ENCODE assay signal across 15 cellular contexts in genomic region chr4:182748949-182749348, GRCh38.
DNase-seq lines count a peak whose midpoint lies in the region; TF ChIP-seq lines count a peak whose summit lies in the region.
"Had no signal": no experiment of that assay in that cellular context is flagged by ENCODE, and none has a peak within 500 bp of the region (broad histone marks: within the 10 kb centered on the region; RNA-seq: fewer than 3 reads in every experiment).

No MANE protein-coding gene starts in this region.

- POLR2A ChIA-PET in HEK293T (lab: Yijun Ruan, JAX), result no interaction called here

- H3K4me1 Mint-ChIP-seq in T-helper 2 cell treated with Interferon-gamma antibody and Interleukin-4, amounts not matched to agents 5 μg/mL and 100 μg/mL, for 36 hours (ENCODE audit: low read depth), result no peaks in the 10 kb centered on the region

- no peak overlapping the region for H3K27ac Mint-ChIP-seq in T-helper 2 cell treated with Interferon-gamma antibody and Interleukin-4, amounts not matched to agents 5 μg/mL and 100 μg/mL, for 36 hours
- H3K27ac Mint-ChIP-seq: activated CD4-positive, alpha-beta memory T cell treated with anti-CD3 and anti-CD28 coated beads for 36 hours; WTC11 had no signal

- no peaks in the 10 kb centered on the region for H3K27me3 Mint-ChIP-seq in T-helper 2 cell treated with Interferon-gamma antibody and Interleukin-4, amounts not matched to agents 5 μg/mL and 100 μg/mL, for 36 hours (ENCODE audit: low read depth)

- CTCF ChIA-PET in HEK293T (lab: Yijun Ruan, JAX), result interaction anchor here (0.6 to 0.7 kb wide), 2 partner anchors 9 to 525 kb away, joined by 3 to 6 read pairs; no protein-coding TSS in a partner anchor

- H3K36me3 Mint-ChIP-seq in T-helper 2 cell treated with Interferon-gamma antibody and Interleukin-4, amounts not matched to agents 5 μg/mL and 100 μg/mL, for 36 hours (ENCODE audit: low read depth), result no peaks in the 10 kb centered on the region
- H3K36me3 Mint-ChIP-seq: activated CD4-positive, alpha-beta memory T cell treated with anti-CD3 and anti-CD28 coated beads for 36 hours had no signal

- no peak overlapping the region for H3K4me3 Mint-ChIP-seq in T-helper 2 cell treated with Interferon-gamma antibody and Interleukin-4, amounts not matched to agents 5 μg/mL and 100 μg/mL, for 36 hours
- H3K4me3 Mint-ChIP-seq: activated CD4-positive, alpha-beta memory T cell treated with anti-CD3 and anti-CD28 coated beads for 36 hours; WTC11 had no signal

- H3K9me3 Mint-ChIP-seq in T-helper 2 cell treated with Interferon-gamma antibody and Interleukin-4, amounts not matched to agents 5 μg/mL and 100 μg/mL, for 36 hours, result no peaks in the 10 kb centered on the region
- H3K9me3 Mint-ChIP-seq: activated CD4-positive, alpha-beta memory T cell treated with anti-CD3 and anti-CD28 coated beads for 36 hours; WTC11 had no signal

- DNase-seq in Daoy (ENCODE audit: low read depth) (peak; percentile 13), HT1080 (ENCODE audit: low read depth) (peak; percentile 56), amniotic epithelial cell (ENCODE audit: low read depth) (peak; percentile 11), kidney glomerular epithelial cell (lab: John Stamatoyannopoulos, UW) (peak; percentile 21), HEK293T (ENCODE audit: extremely low spot score) (no peak), GF-D8 (lab: John Stamatoyannopoulos, UW) (no peak)
- no peak for DNase-seq in T-helper 2 cell treated with Interferon-gamma antibody and Interleukin-4, amounts not matched to agents 5 μg/mL and 100 μg/mL, for 36 hours (ENCODE audit: low spot score)
- DNase-seq: activated CD4-positive, alpha-beta memory T cell treated with anti-CD3 and anti-CD28 coated beads for 36 hours; activated effector memory CD4-positive, alpha-beta T cell treated with Interleukin-2 at 50 U/mL for 16 hours; brain microvascular endothelial cell; mucosa of descending colon; NCI-H187 treated with DMSO at 0.1 percent for 48 hours; PC-9; substantia nigra had no signal

TF ChIP-seq in HEK293T, 16 proteins besides CTCF, POLR2A, EP300 and RAD21:
- TF ChIP-seq L3MBTL2 (conservative IDR thresholded peaks at IDR 0.05) (no peak), NFRKB (IDR thresholded peaks at IDR 0.05) (no peak), FOXK2 (IDR thresholded peaks at IDR 0.05) (no peak)

Comparison
In these comparisons a context has a peak if more than half of its experiments do, and no peak if none do; other contexts are left out.
1. DNase-seq: peak in Daoy (single experiment), HT1080 (single experiment), amniotic epithelial cell (single experiment) and kidney glomerular epithelial cell (single experiment); none in HEK293T (single experiment), GF-D8 (single experiment) and T-helper 2 cell treated with Interferon-gamma antibody and Interleukin-4, amounts not matched to agents 5 μg/mL and 100 μg/mL, for 36 hours (single experiment).